In the genomic region with DNA sequence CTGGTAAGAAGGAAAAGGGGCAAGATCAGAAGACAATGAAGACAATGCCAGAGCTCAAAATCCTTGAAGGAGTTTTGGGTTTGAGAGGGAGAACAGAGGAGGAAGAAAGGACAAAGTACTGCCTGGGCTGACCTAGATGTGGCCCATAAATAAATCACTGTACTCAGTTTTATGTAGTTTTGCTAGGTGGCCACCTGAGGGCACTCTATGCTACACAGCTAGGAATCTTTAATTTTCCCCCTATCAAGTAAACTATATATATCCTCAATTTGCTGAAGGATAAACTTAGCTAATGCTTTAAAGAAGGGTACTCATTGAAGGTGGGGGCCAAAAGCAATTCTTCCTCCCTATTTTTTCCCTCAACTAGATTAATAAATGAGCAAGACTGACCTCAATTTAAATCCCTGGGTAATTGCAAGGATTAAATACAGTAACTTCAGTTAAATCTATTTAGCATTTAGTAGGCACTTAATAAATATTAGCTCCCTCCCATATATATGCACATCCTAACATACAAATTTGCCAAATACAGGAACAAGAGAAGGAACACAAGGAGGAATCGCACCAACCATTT, we compare ENCODE assay signal across 8 cellular contexts.
DNase-seq lines count a peak whose midpoint lies in the region; ATAC-seq and TF ChIP-seq lines count a peak whose summit lies in the region.

No MANE protein-coding gene starts in this region.

- H3K9me3 ChIP-seq in neural progenitor cell (ENCODE audit: low read depth): no peaks in the 10 kb centered on the region

- H3K36me3 Mint-ChIP-seq in neural progenitor cell: no peaks in the 10 kb centered on the region
- no peaks in the 10 kb centered on the region for H3K36me3 Mint-ChIP-seq in T-helper 2 cell treated with Interferon-gamma antibody and Interleukin-4, amounts not matched to agents 5 μg/mL and 100 μg/mL, for 36 hours (ENCODE audit: low read depth)

- H3K4me1 Mint-ChIP-seq in neural progenitor cell: peaks cover 6% of the 10 kb centered on the region
- H3K4me1 Mint-ChIP-seq in T-helper 2 cell treated with Interferon-gamma antibody and Interleukin-4, amounts not matched to agents 5 μg/mL and 100 μg/mL, for 36 hours (ENCODE audit: low read depth): no peaks in the 10 kb centered on the region

- no peak overlapping the region for H3K27ac Mint-ChIP-seq in neural progenitor cell
- H3K27ac Mint-ChIP-seq in T-helper 2 cell treated with Interferon-gamma antibody and Interleukin-4, amounts not matched to agents 5 μg/mL and 100 μg/mL, for 36 hours: no peak overlapping the region

- H3K4me3 ChIP-seq in fibroblast of mammary gland (ENCODE audit: control insufficient read depth, low read depth, low read length): no peak overlapping the region
- H3K4me3 ChIP-seq in neural progenitor cell: no peak overlapping the region

- H3K27me3 ChIP-seq in neural progenitor cell: no peaks in the 10 kb centered on the region

- peak in 2 of 3 donors; percentile 3 to 19 for DNase-seq in stimulated activated CD4-positive, alpha-beta T cell treated with anti-CD3 and anti-CD28 coated beads, Interleukin-12 subunit alpha, Interleukin-12 subunit beta, amount 100 ng/mL, for 48 hours (ENCODE audit: low read depth in 2 of 3, low spot score in 1 of 3)
- no peak for DNase-seq in stimulated activated CD4-positive, alpha-beta T cell treated with anti-CD3 and anti-CD28 coated beads, Interleukin-4, amount 100 ng/mL, for 1 hour
- peak; percentile 7 for DNase-seq in HuH-7.5 (ENCODE audit: low spot score)
- DNase-seq in SK-MEL-5 (ENCODE audit: low read depth, low spot score): peak; percentile 57
- peak; percentile 53 for DNase-seq in fibroblast of mammary gland (ENCODE audit: low read depth)
- DNase-seq in neural progenitor cell (ENCODE audit: low spot score): peak; percentile 33
- no peak for DNase-seq in T-helper 2 cell treated with Interferon-gamma antibody and Interleukin-4, amounts not matched to agents 5 μg/mL and 100 μg/mL, for 36 hours (ENCODE audit: low spot score)

- H3K36me3 ChIP-seq in neural progenitor cell: no peaks in the 10 kb centered on the region

- no peaks in the 10 kb centered on the region for H4K20me1 ChIP-seq in neural progenitor cell (ENCODE audit: low read depth)

- H3F3A ChIP-seq in neural progenitor cell (ENCODE audit: low read depth): no peaks in the 10 kb centered on the region

- ATAC-seq in GM21723 (IDR thresholded peaks at IDR 0.05; ENCODE audit: unreplicated experiment): peak; percentile 75

- H3K4me1 ChIP-seq in neural progenitor cell: no peaks in the 10 kb centered on the region

- no peaks in the 10 kb centered on the region for H3K79me2 ChIP-seq in neural progenitor cell (ENCODE audit: low read depth)

- TF ChIP-seq CTCF in fibroblast of mammary gland (conservative IDR thresholded peaks at IDR 0.05; ENCODE audit: control insufficient read depth, insufficient read depth, low read depth, low read length) (peak; percentile 56), neural progenitor cell (IDR thresholded peaks at IDR 0.05) (peak; percentile 71)

- H3K9ac ChIP-seq in neural progenitor cell: no peak overlapping the region

- peak overlapping the region; percentile 1 for H3K4me2 ChIP-seq in neural progenitor cell

- no peak overlapping the region for H3K27ac ChIP-seq in neural progenitor cell

- no peak overlapping the region for H3K4me3 Mint-ChIP-seq in neural progenitor cell
- no peak overlapping the region for H3K4me3 Mint-ChIP-seq in T-helper 2 cell treated with Interferon-gamma antibody and Interleukin-4, amounts not matched to agents 5 μg/mL and 100 μg/mL, for 36 hours

- H2AFZ ChIP-seq in neural progenitor cell (replicated peaks): peak overlapping the region; percentile 30

- in situ Hi-C loops in SK-MEL-5 (cut with HindIII; ENCODE audit: low pct_unique_long_range_greater_than_20kb, low sequenced_read_pairs): no loop called here

- peaks cover 2% of the 10 kb centered on the region for H3K27me3 Mint-ChIP-seq in neural progenitor cell (ENCODE audit: insufficient read depth, low read depth)
- no peaks in the 10 kb centered on the region for H3K27me3 Mint-ChIP-seq in T-helper 2 cell treated with Interferon-gamma antibody and Interleukin-4, amounts not matched to agents 5 μg/mL and 100 μg/mL, for 36 hours (ENCODE audit: low read depth)

- no peaks in the 10 kb centered on the region for H3K9me3 Mint-ChIP-seq in neural progenitor cell
- no peaks in the 10 kb centered on the region for H3K9me3 Mint-ChIP-seq in T-helper 2 cell treated with Interferon-gamma antibody and Interleukin-4, amounts not matched to agents 5 μg/mL and 100 μg/mL, for 36 hours

Comparison
In these comparisons a context has a peak if more than half of its experiments do, and no peak if none do; other contexts are left out.
1. DNase-seq: peak in stimulated activated CD4-positive, alpha-beta T cell treated with anti-CD3 and anti-CD28 coated beads, Interleukin-12 subunit alpha, Interleukin-12 subunit beta, amount 100 ng/mL, for 48 hours (2 of 3), HuH-7.5 (single experiment), SK-MEL-5 (single experiment), fibroblast of mammary gland (single experiment) and neural progenitor cell (single experiment); none in stimulated activated CD4-positive, alpha-beta T cell treated with anti-CD3 and anti-CD28 coated beads, Interleukin-4, amount 100 ng/mL, for 1 hour (single experiment) and T-helper 2 cell treated with Interferon-gamma antibody and Interleukin-4, amounts not matched to agents 5 μg/mL and 100 μg/mL, for 36 hours (single experiment).